ENCODE assay signal across 20 cellular contexts in genomic region chr6:71338540-71339316, GRCh38.
"Had no signal": no experiment of that assay in that cellular context is flagged by ENCODE, and none has a peak within 500 bp of the region (broad histone marks: within the 10 kb centered on the region; RNA-seq: fewer than 3 reads in every experiment).

No MANE protein-coding gene starts in this region.

- H3K27ac ChIP-seq: coronary artery, dorsolateral prefrontal cortex, esophagus muscularis mucosa, gastrocnemius medialis, heart right ventricle, left lung, lower lobe of right lung had no signal

- ATAC-seq: gastrocnemius medialis, heart right ventricle, left lung, left ventricle myocardium superior, lower lobe of right lung, mucosa of descending colon had no signal

- H3K36me3 ChIP-seq: esophagus muscularis mucosa, gastrocnemius medialis, heart right ventricle, left lung, lower lobe of right lung had no signal

- H3K9me3 ChIP-seq: esophagus muscularis mucosa, gastrocnemius medialis, left lung, lower lobe of right lung, mucosa of descending colon had no signal

- DNase-seq: dermis blood vessel endothelial cell; dorsolateral prefrontal cortex; effector CD4-positive, alpha-beta T cell; effector memory CD4-positive, alpha-beta T cell; foreskin fibroblast; foreskin melanocyte; gastrocnemius medialis; glutamatergic neuron; head of caudate nucleus; heart right ventricle; hippocampal formation; kidney glomerular epithelial cell; left cardiac atrium; left lung; left ventricle myocardium superior; lower lobe of right lung; mesenchymal stem cell; mucosa of descending colon had no signal

- H3K27me3 ChIP-seq: dorsolateral prefrontal cortex, esophagus muscularis mucosa, gastrocnemius medialis, heart right ventricle, left lung had no signal

- H3K4me3 ChIP-seq: coronary artery, dorsolateral prefrontal cortex, esophagus muscularis mucosa, gastrocnemius medialis, heart right ventricle, left lung, lower lobe of right lung, mucosa of descending colon had no signal
